Comparison of ENCODE assay signal across 8 cellular contexts in genomic region chr18:75455249-75456183, GRCh38. TPM values are rescaled to one million over a fixed set of nuclear protein-coding genes. Genes with fewer than 3 reads are reported as not detected.
DNase-seq lines count a peak whose midpoint lies in the region; ATAC-seq and TF ChIP-seq lines count a peak whose summit lies in the region.

No MANE protein-coding gene starts in this region.

- H3K4me1 Mint-ChIP-seq in CD14-positive monocyte (peaks cover 10% of the 10 kb centered on the region), T-helper 17 cell (peaks cover 2% of the 10 kb centered on the region), glutamatergic neuron (ENCODE audit: low read depth, unreplicated experiment) (peaks cover 3% of the 10 kb centered on the region)

- CTCF ChIA-PET in HEK293T (lab: Yijun Ruan, JAX) = no interaction called here

- H3K4me2 ChIP-seq in osteoblast (ENCODE audit: insufficient read depth, low read length) = peak overlapping the region; percentile 95

- H3K4me3 Mint-ChIP-seq in CD14-positive monocyte = peak overlapping the region; percentile 28 to 87
- peak overlapping the region; percentile 65 for H3K4me3 Mint-ChIP-seq in T-helper 17 cell
- peak overlapping the region; percentile 94 for H3K4me3 Mint-ChIP-seq in glutamatergic neuron (ENCODE audit: unreplicated experiment)

- no peaks in the 10 kb centered on the region for H3K36me3 ChIP-seq in osteoblast (ENCODE audit: insufficient read depth, low read length)

- peaks cover 2% of the 10 kb centered on the region for H3K9me3 ChIP-seq in T-helper 17 cell (ENCODE audit: control insufficient read depth, low read length, poor library complexity, severe bottlenecking)
- no peaks in the 10 kb centered on the region for H3K9me3 ChIP-seq in osteoblast (ENCODE audit: low read depth, low read length)

- no peaks in the 10 kb centered on the region for H3K27me3 ChIP-seq in osteoblast (ENCODE audit: insufficient read depth, low read length)

- TF ChIP-seq CTCF in CD14-positive monocyte (IDR thresholded peaks at IDR 0.05) (no peak), glutamatergic neuron (IDR thresholded peaks at IDR 0.05; ENCODE audit: partially characterized antibody, unreplicated experiment) (no peak), osteoblast (IDR thresholded peaks at IDR 0.05; ENCODE audit: extremely low read depth, low read depth, low read length) (no peak)

- intact Hi-C loops in CD14-positive monocyte (cut with micrococcal nuclease) = no loop called here

- no peaks in the 10 kb centered on the region for H3K79me2 ChIP-seq in osteoblast (ENCODE audit: insufficient read depth, low read length)

- H2AFZ ChIP-seq in osteoblast (ENCODE audit: low read length) = peak overlapping the region; percentile 91

- H3K27ac ChIP-seq in osteoblast (ENCODE audit: low read depth, low read length) = peak overlapping the region; percentile 60

- POLR2A ChIA-PET in HEK293T (lab: Yijun Ruan, JAX) = no interaction called here

- H3K27ac Mint-ChIP-seq in CD14-positive monocyte (no peak overlapping the region), T-helper 17 cell (no peak overlapping the region), glutamatergic neuron (ENCODE audit: unreplicated experiment) (no peak overlapping the region)

- H3K27me3 Mint-ChIP-seq in CD14-positive monocyte (ENCODE audit: low read depth in 3 of 3) = peaks cover 41 to 55% (median 46%) of the 10 kb centered on the region in 3 donors
- peaks cover 43% of the 10 kb centered on the region for H3K27me3 Mint-ChIP-seq in T-helper 17 cell
- H3K27me3 Mint-ChIP-seq in glutamatergic neuron (ENCODE audit: unreplicated experiment) = peaks cover 7% of the 10 kb centered on the region

- no peak for DNase-seq in CD14-positive monocyte (ENCODE audit: low spot score)
- no peak for DNase-seq in T-helper 17 cell
- DNase-seq in glutamatergic neuron = peak; percentile 36
- DNase-seq in osteoblast (ENCODE audit: insufficient read length, low spot score, missing footprints) = peak; percentile 83
- no peak for DNase-seq in NCI-H524 treated with DMSO at 0.1 percent for 48 hours (lab: John Stamatoyannopoulos, UW)
- no peak for DNase-seq in HEK293T (ENCODE audit: extremely low spot score)

- H3K36me3 Mint-ChIP-seq in CD14-positive monocyte (peaks cover 0 to 3% of the 10 kb centered on the region in 2 donors), T-helper 17 cell (ENCODE audit: low read depth) (no peaks in the 10 kb centered on the region), glutamatergic neuron (ENCODE audit: unreplicated experiment) (peaks cover 6% of the 10 kb centered on the region)

- H3K9me3 Mint-ChIP-seq in CD14-positive monocyte (peaks cover 8 to 23% (median 21%) of the 10 kb centered on the region in 7 donors), glutamatergic neuron (ENCODE audit: unreplicated experiment) (peaks cover 6% of the 10 kb centered on the region)

- ATAC-seq in T-helper 17 cell (no peak), GM21381 (IDR thresholded peaks at IDR 0.05; ENCODE audit: unreplicated experiment) (no peak), HG03108 (IDR thresholded peaks at IDR 0.05; ENCODE audit: unreplicated experiment) (no peak)

- H3K4me3 ChIP-seq in osteoblast (ENCODE audit: insufficient read depth, low read length) = peak overlapping the region; percentile 77

- H4K20me1 ChIP-seq in osteoblast (ENCODE audit: insufficient read depth, low read length) = no peaks in the 10 kb centered on the region

- peaks cover 10% of the 10 kb centered on the region for H3K4me1 ChIP-seq in osteoblast (ENCODE audit: insufficient read depth, low read length)

TF ChIP-seq in HEK293T, 16 proteins besides CTCF, POLR2A, EP300 and RAD21:
- no peak for TF ChIP-seq FOXA1 (IDR thresholded peaks at IDR 0.05)
- TF ChIP-seq ELF4 (IDR thresholded peaks at IDR 0.05) = no peak
- TF ChIP-seq SUZ12 (IDR thresholded peaks at IDR 0.05) = no peak
- TF ChIP-seq CTBP1 (IDR thresholded peaks at IDR 0.05; ENCODE audit: borderline replicate concordance) = no peak
- no peak for TF ChIP-seq ZNF384 (IDR thresholded peaks at IDR 0.05)
- TF ChIP-seq FOXK2 (IDR thresholded peaks at IDR 0.05) = no peak
- no peak for TF ChIP-seq PKNOX1 (IDR thresholded peaks at IDR 0.05)
TF ChIP-seq in HEK293T: peak in this region for 0.

RNA-seq across cellular contexts. Expression of gene SMIM21, which starts 28.0 kb away (rescaled TPM):
- polyA plus RNA-seq in CD14-positive monocyte = not detected
- not detected for total RNA-seq in T-helper 17 cell
- not detected for total RNA-seq in glutamatergic neuron (ENCODE audit: unreplicated experiment)
- total RNA-seq in osteoblast = not detected in 2 replicates

Comparison
In these comparisons a context has a peak if more than half of its experiments do, and no peak if none do; other contexts are left out.
1. DNase-seq: peak in glutamatergic neuron (single experiment) and osteoblast (single experiment); none in CD14-positive monocyte (single experiment), T-helper 17 cell (0 of 3), NCI-H524 treated with DMSO at 0.1 percent for 48 hours (single experiment) and HEK293T (single experiment).
2. Peak in every context shown above with its lines, with median percentiles within 50 percentile points of each other: H3K4me3 Mint-ChIP-seq.